In the genomic region with DNA sequence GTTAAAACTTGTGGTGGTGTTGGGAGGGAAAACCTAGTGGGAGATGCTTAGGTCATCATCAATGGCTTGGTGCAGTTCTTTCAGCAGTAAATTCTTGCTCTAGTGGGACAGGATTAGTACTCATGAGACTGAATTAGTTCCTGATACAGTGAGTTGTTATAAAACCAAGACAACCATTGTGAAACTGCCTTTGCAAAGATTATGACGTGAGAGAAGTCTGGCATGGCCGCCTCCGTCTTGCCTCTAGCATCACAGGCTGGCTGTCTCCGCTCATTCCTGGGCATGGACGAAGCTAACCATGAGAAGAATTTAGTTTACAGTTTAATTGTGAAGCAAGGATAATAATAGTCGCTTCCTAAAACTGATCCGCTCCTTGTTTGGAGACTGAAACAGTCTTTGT, we compare ENCODE assay signal across 8 cellular contexts.
DNase-seq lines count a peak whose midpoint lies in the region; ATAC-seq and TF ChIP-seq lines count a peak whose summit lies in the region.

No MANE protein-coding gene starts in this region.

- no peak overlapping the region for H3K4me3 ChIP-seq in fibroblast of the aortic adventitia (ENCODE audit: low read depth, low read length)
- no peak overlapping the region for H3K4me3 ChIP-seq in coronary artery

- ATAC-seq in GM21528 (IDR thresholded peaks at IDR 0.05; ENCODE audit: low FRiP score, unreplicated experiment) = peak; percentile 64
- peak; percentile 73 for ATAC-seq in HG03521 (IDR thresholded peaks at IDR 0.05; ENCODE audit: unreplicated experiment)

- DNase-seq in GM10266 (ENCODE audit: extremely low spot score) = peak; percentile 30
- peak; percentile 13 for DNase-seq in fibroblast of the aortic adventitia (ENCODE audit: low read depth)
- no peak for DNase-seq in GF-D8 (lab: John Stamatoyannopoulos, UW)
- no peak for DNase-seq in activated CD4-positive, alpha-beta T cell treated with anti-CD3 and anti-CD28 coated beads, Interleukin-2, amount 50 U/mL, for 48 hours
- no peak for DNase-seq in coronary artery (ENCODE audit: low spot score)
- no peak for DNase-seq in NCI-H345 treated with DMSO at 0.1 percent for 48 hours (lab: John Stamatoyannopoulos, UW; ENCODE audit: unreplicated experiment)

- TF ChIP-seq CTCF in GM10266 (IDR thresholded peaks at IDR 0.05; ENCODE audit: control insufficient read depth, insufficient read depth, low read depth, missing control alignments) (no peak), fibroblast of the aortic adventitia (IDR thresholded peaks at IDR 0.05; ENCODE audit: insufficient read depth, low read length) (no peak), coronary artery (IDR thresholded peaks at IDR 0.05) (no peak)

- peak overlapping the region in 1 of 2 donors; percentile 37 for H3K27ac ChIP-seq in coronary artery

Comparison
In these comparisons a context has a peak if more than half of its experiments do, and no peak if none do; other contexts are left out.
1. DNase-seq: peak in GM10266 (single experiment) and fibroblast of the aortic adventitia (single experiment); none in GF-D8 (single experiment), activated CD4-positive, alpha-beta T cell treated with anti-CD3 and anti-CD28 coated beads, Interleukin-2, amount 50 U/mL, for 48 hours (0 of 2), coronary artery (single experiment) and NCI-H345 treated with DMSO at 0.1 percent for 48 hours (single experiment).